Comparison of ENCODE assay signal across 1 cellular context in the genomic region with DNA sequence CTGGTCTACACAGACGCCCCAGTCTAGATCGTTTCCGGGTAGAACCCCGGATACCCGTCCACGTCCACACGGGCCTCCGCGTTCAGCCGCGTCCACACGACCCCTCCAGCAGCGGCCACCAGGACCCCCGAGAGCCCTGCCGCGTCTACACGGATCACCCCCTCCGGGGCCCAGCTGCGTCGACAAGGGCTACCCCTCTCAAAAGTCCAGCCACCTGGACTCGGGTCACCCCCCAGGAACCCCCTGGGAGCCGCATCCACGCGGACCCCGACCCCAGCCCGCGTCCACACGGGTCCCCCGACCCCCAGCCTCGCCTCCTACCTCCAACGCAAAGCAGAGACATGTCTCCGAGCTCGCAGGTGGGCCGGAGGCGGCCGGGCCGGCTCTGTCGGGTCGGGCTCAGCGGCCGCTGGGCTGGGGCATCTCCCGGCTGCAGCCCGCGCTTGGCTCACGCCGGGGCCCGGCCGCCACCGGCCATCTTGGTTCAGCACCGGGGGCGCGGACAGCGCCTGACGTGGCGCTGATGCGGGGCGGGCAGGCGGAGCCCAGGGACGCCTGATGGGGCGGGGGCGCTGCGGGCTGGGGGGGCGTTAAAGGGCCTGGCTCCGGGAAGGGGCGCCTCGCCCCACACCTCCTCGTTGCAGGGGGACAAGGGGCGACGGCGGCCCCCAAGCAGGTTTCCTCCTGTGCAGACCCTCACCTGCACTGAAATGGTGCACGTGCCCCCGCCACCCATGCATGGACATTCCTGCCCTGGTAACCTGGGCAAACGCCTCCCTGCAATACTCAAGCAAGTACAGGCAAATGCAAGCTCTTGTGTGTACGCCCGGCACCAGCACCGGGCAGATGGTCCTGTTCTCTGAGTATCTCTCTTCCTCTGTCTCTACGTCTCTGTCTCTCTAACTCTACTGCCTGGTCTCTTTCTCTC.
A peak's percentile ranks its signal among the peaks of the same experiment; 100 is the strongest.
TF ChIP-seq lines count a peak whose summit lies in the region.

Gene UNC13A (minus strand): TSS at position 498 of the 928 bp plus-strand sequence. CDS start 155 bp downstream, at position 343.

TF ChIP-seq in A549, 52 proteins besides CTCF, POLR2A, EP300 and RAD21 (continued from another document):
- peak; percentile 93 for TF ChIP-seq REST (IDR thresholded peaks at IDR 0.05)
- TF ChIP-seq PHF8 (IDR thresholded peaks at IDR 0.05; ENCODE audit: borderline replicate concordance, low read depth), result no peak
